8 cellular contexts compared by ENCODE assay signal in the genomic region with DNA sequence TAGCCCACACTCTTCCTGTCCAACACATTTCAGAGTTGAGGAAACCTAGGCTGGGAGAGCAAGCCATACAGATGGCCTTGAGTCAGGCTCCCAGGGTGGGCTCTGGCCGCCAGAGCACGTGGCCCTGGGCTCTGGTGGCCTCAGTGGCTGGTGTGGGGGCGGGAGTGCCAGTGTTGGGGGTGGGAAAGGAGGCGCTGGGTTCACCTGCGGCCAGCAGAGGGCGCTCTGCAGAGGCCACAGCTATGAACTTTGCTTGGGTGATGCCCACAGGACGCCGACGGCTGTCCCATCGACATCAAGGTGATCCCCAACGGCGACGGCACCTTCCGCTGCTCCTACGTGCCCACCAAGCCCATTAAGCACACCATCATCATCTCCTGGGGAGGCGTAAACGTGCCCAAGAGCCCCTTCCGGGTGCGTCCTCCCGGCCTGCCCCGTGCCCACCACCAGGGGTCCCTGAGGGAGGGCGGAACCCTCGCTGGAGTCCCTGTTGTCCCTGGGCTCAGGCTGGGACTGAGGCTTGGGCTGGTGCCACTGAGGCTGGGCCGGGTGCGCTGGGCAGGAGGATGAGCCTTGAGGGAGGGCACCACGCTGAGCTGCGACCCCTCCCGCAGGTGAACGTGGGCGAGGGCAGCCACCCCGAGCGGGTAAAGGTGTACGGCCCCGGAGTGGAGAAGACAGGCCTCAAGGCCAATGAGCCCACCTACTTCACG. TPM values are rescaled to one million over a fixed set of nuclear protein-coding genes. Genes with fewer than 3 reads are reported as not detected.
DNase-seq lines count a peak whose midpoint lies in the region; ATAC-seq, FAIRE-seq and TF ChIP-seq lines count a peak whose summit lies in the region.

No MANE protein-coding gene starts in this region.

- H3K27ac ChIP-seq in 22Rv1: peak overlapping the region; percentile 38

- ATAC-seq in HG02642 (IDR thresholded peaks at IDR 0.05; ENCODE audit: poor library complexity, unreplicated experiment) (no peak), GM19324 (IDR thresholded peaks at IDR 0.05; ENCODE audit: low FRiP score, unreplicated experiment) (no peak)

- DNase-seq in GM19239 (ENCODE audit: insufficient read length, low spot score): peak; percentile 90
- DNase-seq in SK-MEL-5 (ENCODE audit: low read depth, low spot score): peak; percentile 79
- DNase-seq in activated naive CD8-positive, alpha-beta T cell treated with anti-CD3 and anti-CD28 coated beads, Interleukin-2, amount 50 U/mL, for 16 hours (ENCODE audit: low read depth, low spot score): peak; percentile 38
- peak; percentile 96 for DNase-seq in iPS-NIHi11 (ENCODE audit: low spot score)
- DNase-seq in stimulated activated CD4-positive, alpha-beta T cell treated with anti-CD3 and anti-CD28 coated beads, Interleukin-2, amount 100 ng/mL, for 48 hours: peak; percentile 58 to 65

- in situ Hi-C loops in SK-MEL-5 (cut with HindIII; ENCODE audit: low pct_unique_long_range_greater_than_20kb, low sequenced_read_pairs): no loop called here

- TF ChIP-seq CTCF in 22Rv1 (IDR thresholded peaks at IDR 0.05): peak; percentile 99

- no peak for FAIRE-seq in GM19239 (lab: Jason Lieb, UNC)

RNA-seq across cellular contexts. Expression of gene FLNC, which starts 11.9 kb away (rescaled TPM):
- 0.05 and 0.11 TPM in 2 replicates for total RNA-seq in SK-MEL-5 (2014; rRNA removed; shearing (Covaris generic))
- polyA plus RNA-seq in SK-MEL-5 (2015; cell fraction: cytosol; rRNA removed): 0.13 TPM in 2 replicates
- not detected in 2 replicates for polyA plus RNA-seq in SK-MEL-5 (2015; cell fraction: nucleus; rRNA removed)

RNA-seq across cellular contexts. Expression of gene ATP6V1F, which starts 20.5 kb away (rescaled TPM):
- total RNA-seq in SK-MEL-5 (2014; rRNA removed; shearing (Covaris generic)): 318 and 339 TPM in 2 replicates
- 339 and 433 TPM in 2 replicates for polyA plus RNA-seq in SK-MEL-5 (2015; cell fraction: cytosol; rRNA removed)
- polyA plus RNA-seq in SK-MEL-5 (2015; cell fraction: nucleus; rRNA removed): 26.0 and 33.7 TPM in 2 replicates

RNA-seq across cellular contexts. Expression of gene CCDC136, which starts 50.3 kb away (rescaled TPM):
- 13.6 and 14.2 TPM in 2 replicates for total RNA-seq in SK-MEL-5 (2014; rRNA removed; shearing (Covaris generic))
- 9.8 and 12.2 TPM in 2 replicates for polyA plus RNA-seq in SK-MEL-5 (2015; cell fraction: cytosol; rRNA removed)
- 65.2 and 101 TPM in 2 replicates for polyA plus RNA-seq in SK-MEL-5 (2015; cell fraction: nucleus; rRNA removed)

Comparison
In these comparisons a context has a peak if more than half of its experiments do, and no peak if none do; other contexts are left out.
1. DNase-seq: peak in every context shown above with its lines; median percentile 96 in iPS-NIHi11; 90 in GM19239; 79 in SK-MEL-5; 62 in stimulated activated CD4-positive, alpha-beta T cell treated with anti-CD3 and anti-CD28 coated beads, Interleukin-2, amount 100 ng/mL, for 48 hours; 38 in activated naive CD8-positive, alpha-beta T cell treated with anti-CD3 and anti-CD28 coated beads, Interleukin-2, amount 50 U/mL, for 16 hours.